ENCODE assay signal across 7 cellular contexts in the genomic region with DNA sequence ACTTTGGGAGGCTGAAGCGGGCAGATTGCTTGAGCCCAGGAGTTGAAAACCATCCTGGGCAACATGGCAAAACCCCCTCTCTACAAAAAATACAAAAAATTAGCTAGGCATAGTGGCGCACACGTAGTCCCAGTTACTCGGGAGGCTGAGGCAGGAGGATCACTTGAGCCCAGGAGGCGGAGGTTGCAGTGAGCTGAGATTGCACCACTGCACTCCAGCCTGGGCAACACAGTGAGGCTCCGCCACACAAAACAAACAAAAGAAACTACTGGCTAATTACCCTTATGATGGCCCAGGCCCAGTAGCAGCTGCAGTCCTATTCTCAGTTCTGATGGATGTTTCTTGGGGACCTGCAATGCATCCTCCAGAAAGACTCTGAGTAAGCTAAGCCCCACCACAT. TPM values are rescaled to one million over a fixed set of nuclear protein-coding genes. Genes with fewer than 3 reads are reported as not detected.
"Had no signal": no experiment of that assay in that cellular context is flagged by ENCODE, and none has a peak within 500 bp of the region (broad histone marks: within the 10 kb centered on the region; RNA-seq: fewer than 3 reads in every experiment).

No MANE protein-coding gene starts in this region.

RNA-seq across cellular contexts. Expression of gene ASCL3, which starts 44.0 kb away (rescaled TPM):
- total RNA-seq: GM23248, GM23338, H1, H4, H7, H9, HFFc6 had no signal
- polyA plus RNA-seq: GM23248, GM23338, H1 had no signal

RNA-seq across cellular contexts. Expression of gene C11orf16, which starts 54.0 kb away (rescaled TPM):
- total RNA-seq: GM23248, GM23338, H1, H4, H7, HFFc6 had no signal
- polyA plus RNA-seq: GM23248, GM23338 had no signal
